In the genomic region with DNA sequence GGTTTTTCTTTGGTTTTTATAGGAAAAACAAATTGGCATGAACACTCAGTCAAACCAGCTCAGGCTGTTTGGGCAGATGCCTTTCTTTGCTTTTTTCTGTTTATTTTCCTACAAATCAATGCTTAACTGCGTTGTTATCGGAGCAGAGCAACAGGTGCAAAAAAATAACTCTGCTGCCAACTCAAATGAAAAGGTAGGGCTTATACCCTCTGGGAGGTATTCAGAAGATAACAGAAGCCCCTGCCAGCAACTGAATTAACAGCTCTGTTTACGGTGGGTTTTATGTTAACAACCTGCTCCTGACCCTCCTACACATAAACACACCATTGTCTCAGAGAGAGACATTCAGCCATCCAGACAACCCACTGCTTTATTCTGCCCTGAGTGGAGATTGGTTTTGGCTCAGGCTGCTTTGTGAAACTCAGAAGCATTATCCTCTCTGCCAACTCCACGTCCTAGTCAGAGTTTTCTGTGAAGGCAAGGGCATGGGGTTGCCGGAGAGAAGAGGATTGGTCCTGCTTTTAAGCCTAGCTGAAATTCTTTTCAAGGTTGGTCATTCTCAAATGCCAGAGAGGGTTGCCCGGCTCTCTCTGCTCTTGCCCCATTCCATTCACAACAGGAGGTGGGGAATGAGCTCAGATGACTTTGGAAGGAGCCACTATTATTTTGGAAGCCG, we compare ENCODE assay signal across 11 cellular contexts. TPM values are rescaled to one million over a fixed set of nuclear protein-coding genes. Genes with fewer than 3 reads are reported as not detected.
DNase-seq lines count a peak whose midpoint lies in the region; ATAC-seq and TF ChIP-seq lines count a peak whose summit lies in the region.
"Had no signal": no experiment of that assay in that cellular context is flagged by ENCODE, and none has a peak within 500 bp of the region (broad histone marks: within the 10 kb centered on the region; RNA-seq: fewer than 3 reads in every experiment).

No MANE protein-coding gene starts in this region.

- H3K9me3 Mint-ChIP-seq in dendritic cell treated with granulocyte-macrophage colony-stimulating factor and Interleukin-4, amounts not matched to agents 40 ng/mL and 50 ng/mL, for 4 days: no peaks in the 10 kb centered on the region
- no peaks in the 10 kb centered on the region for H3K9me3 Mint-ChIP-seq in natural killer cell
- H3K9me3 Mint-ChIP-seq: activated T-helper 2 cell treated with anti-CD3 and anti-CD28 coated beads, Interferon-gamma antibody, Interleukin-2, Interleukin-4, amounts not matched to agents 10 μg/mL and 5 μg/mL and 100 μg/mL, durations not matched to agents 14 hours and 24 hours and 36 hours had no signal

- H3K4me1 Mint-ChIP-seq in dendritic cell treated with granulocyte-macrophage colony-stimulating factor and Interleukin-4, amounts not matched to agents 40 ng/mL and 50 ng/mL, for 4 days (ENCODE audit: low read depth): peaks cover 65% of the 10 kb centered on the region
- H3K4me1 Mint-ChIP-seq in natural killer cell: peaks cover 13 to 14% of the 10 kb centered on the region in 2 donors

- H3K4me3 ChIP-seq in AG10803 (ENCODE audit: low read length): no peak overlapping the region

- intact Hi-C loops in dendritic cell treated with granulocyte-macrophage colony-stimulating factor and Interleukin-4, amounts not matched to agents 40 ng/mL and 50 ng/mL, for 4 days (cut with micrococcal nuclease): loop anchor here (5.0 kb wide), 1 partner anchor 45 kb away; no protein-coding TSS in a partner anchor
- intact Hi-C loops in natural killer cell (cut with micrococcal nuclease): no loop called here

- DNase-seq in AG10803 (ENCODE audit: low read depth) (peak; percentile 16), NCI-H2029 (lab: John Stamatoyannopoulos, UW) (peak; percentile 91), middle frontal gyrus (ENCODE audit: extremely low spot score, low spot score) (peak; percentile 34), SHP77 treated with DMSO at 0.1 percent for 48 hours (lab: John Stamatoyannopoulos, UW) (no peak), NCI-H524 treated with DMSO at 0.1 percent for 48 hours (lab: John Stamatoyannopoulos, UW) (no peak), natural killer cell (no peak), NCI-H1694 (lab: John Stamatoyannopoulos, UW) (no peak)
- DNase-seq: RPMI8226; stimulated activated CD4-positive, alpha-beta T cell treated with anti-CD3 and anti-CD28 coated beads, Interleukin-4, amount 100 ng/mL, for 1 hour had no signal

- H3K36me3 Mint-ChIP-seq in dendritic cell treated with granulocyte-macrophage colony-stimulating factor and Interleukin-4, amounts not matched to agents 40 ng/mL and 50 ng/mL, for 4 days (ENCODE audit: low read depth): peaks cover 20% of the 10 kb centered on the region
- H3K36me3 Mint-ChIP-seq in natural killer cell: no peaks in the 10 kb centered on the region

- H3K27ac Mint-ChIP-seq in dendritic cell treated with granulocyte-macrophage colony-stimulating factor and Interleukin-4, amounts not matched to agents 40 ng/mL and 50 ng/mL, for 4 days: peak overlapping the region; percentile 73
- no peak overlapping the region for H3K27ac Mint-ChIP-seq in natural killer cell
- H3K27ac Mint-ChIP-seq: activated T-helper 2 cell treated with anti-CD3 and anti-CD28 coated beads, Interferon-gamma antibody, Interleukin-2, Interleukin-4, amounts not matched to agents 10 μg/mL and 5 μg/mL and 100 μg/mL, durations not matched to agents 14 hours and 24 hours and 36 hours had no signal

- TF ChIP-seq CTCF in AG10803 (conservative IDR thresholded peaks at IDR 0.05; ENCODE audit: low read length) (no peak), natural killer cell (IDR thresholded peaks at IDR 0.05) (no peak)

- no peaks in the 10 kb centered on the region for H3K27me3 Mint-ChIP-seq in dendritic cell treated with granulocyte-macrophage colony-stimulating factor and Interleukin-4, amounts not matched to agents 40 ng/mL and 50 ng/mL, for 4 days
- peaks cover 11 to 29% of the 10 kb centered on the region in 2 donors for H3K27me3 Mint-ChIP-seq in natural killer cell (ENCODE audit: low read depth in 2 of 2)

- ATAC-seq in natural killer cell: no peak

- no peak overlapping the region for H3K4me3 Mint-ChIP-seq in dendritic cell treated with granulocyte-macrophage colony-stimulating factor and Interleukin-4, amounts not matched to agents 40 ng/mL and 50 ng/mL, for 4 days
- no peak overlapping the region for H3K4me3 Mint-ChIP-seq in natural killer cell

RNA-seq across cellular contexts. Expression of a gene that starts 11.3 kb away (rescaled TPM):
- total RNA-seq in natural killer cell: not detected
- total RNA-seq: activated T-helper 2 cell treated with anti-CD3 and anti-CD28 coated beads, Interferon-gamma antibody, Interleukin-2, Interleukin-4, amounts not matched to agents 10 μg/mL and 5 μg/mL and 100 μg/mL, durations not matched to agents 14 hours and 24 hours and 36 hours had no signal

Comparison
In these comparisons a context has a peak if more than half of its experiments do, and no peak if none do; other contexts are left out.
1. DNase-seq: peak in AG10803 (single experiment), NCI-H2029 (single experiment) and middle frontal gyrus (single experiment); none in SHP77 treated with DMSO at 0.1 percent for 48 hours (single experiment), NCI-H524 treated with DMSO at 0.1 percent for 48 hours (single experiment), natural killer cell (single experiment) and NCI-H1694 (single experiment).